Comparison of ENCODE assay signal across 20 cellular contexts in the genomic region with DNA sequence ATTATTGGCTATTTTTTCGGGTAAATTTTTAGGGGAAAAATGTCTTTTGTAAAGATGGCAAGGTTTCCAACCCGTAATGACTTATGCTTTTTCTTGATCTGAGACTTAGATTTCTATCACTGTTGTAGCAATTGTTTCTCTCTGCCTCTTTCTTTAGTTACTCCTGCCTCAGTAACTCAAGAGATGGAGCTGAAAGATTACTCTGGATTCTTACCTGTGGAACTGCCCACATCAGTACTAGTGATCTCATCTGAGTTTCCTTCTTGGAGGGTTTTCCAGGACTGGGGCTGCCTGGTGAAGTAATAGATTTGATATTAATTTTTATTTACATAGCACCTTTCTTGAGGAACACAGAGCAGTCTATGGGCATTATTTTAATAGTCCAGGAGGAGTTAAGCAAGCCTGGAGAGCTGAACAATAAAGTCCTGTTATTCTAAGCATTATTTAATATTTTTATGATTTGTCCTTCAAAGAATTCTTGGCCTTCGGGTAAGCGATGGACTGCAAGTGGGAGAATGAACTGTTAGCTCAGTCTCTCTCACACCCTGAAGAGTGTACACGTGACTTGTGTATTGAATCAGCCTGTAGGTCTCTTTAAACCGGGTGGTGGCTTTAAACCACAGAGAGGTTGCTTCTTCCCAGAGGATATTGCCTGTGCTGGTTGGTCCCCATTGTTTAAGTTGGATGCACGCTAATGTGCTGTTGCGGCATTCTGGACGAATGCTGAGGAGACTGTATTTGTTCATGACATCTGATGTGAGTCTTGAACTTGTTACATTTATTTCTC.
"Had no signal": no experiment of that assay in that cellular context is flagged by ENCODE, and none has a peak within 500 bp of the region (broad histone marks: within the 10 kb centered on the region; RNA-seq: fewer than 3 reads in every experiment).

No MANE protein-coding gene starts in this region.

- H3K27me3 ChIP-seq: breast epithelium had no signal

- H3K4me1 Mint-ChIP-seq: activated CD4-positive, alpha-beta T cell treated with anti-CD3 and anti-CD28 coated beads, Interleukin-2, amount 10 ng/mL, durations not matched to agents 24 days and 14 days; activated naive CD8-positive, alpha-beta T cell treated with anti-CD3 and anti-CD28 coated beads, Interleukin-2, amount 10 ng/mL, durations not matched to agents 7 days and 5 days had no signal

- H3K9me3 ChIP-seq: breast epithelium, lower lobe of right lung, prostate gland had no signal

- H3K36me3 Mint-ChIP-seq: activated naive CD8-positive, alpha-beta T cell treated with anti-CD3 and anti-CD28 coated beads, Interleukin-2, amount 10 ng/mL, durations not matched to agents 7 days and 5 days had no signal

- H3K4me3 ChIP-seq: breast epithelium, lower lobe of right lung, prostate gland had no signal

- H3K9me3 Mint-ChIP-seq: activated CD4-positive, alpha-beta T cell treated with anti-CD3 and anti-CD28 coated beads, Interleukin-2, amount 10 ng/mL, durations not matched to agents 24 days and 14 days; activated CD8-positive, alpha-beta T cell treated with anti-CD3 and anti-CD28 coated beads for 36 hours; activated naive CD8-positive, alpha-beta T cell treated with anti-CD3 and anti-CD28 coated beads, Interleukin-2, amount 10 ng/mL, durations not matched to agents 7 days and 5 days; activated T-cell treated with anti-CD3 and anti-CD28 coated beads, Interleukin-2, amount 50 U/mL, for 24 hours; activated T-helper 2 cell treated with anti-CD3 and anti-CD28 coated beads, Interferon-gamma antibody, Interleukin-2, Interleukin-4, amounts not matched to agents 10 μg/mL and 5 μg/mL and 100 μg/mL, durations not matched to agents 14 hours and 24 hours and 36 hours; dendritic cell treated with granulocyte-macrophage colony-stimulating factor and Interleukin-4, amounts not matched to agents 40 ng/mL and 50 ng/mL, for 4 days; mesothelial cell of epicardium; type B pancreatic cell had no signal

- H3K4me1 ChIP-seq: prostate gland had no signal

- H3K27ac Mint-ChIP-seq: activated CD4-positive, alpha-beta T cell treated with anti-CD3 and anti-CD28 coated beads, Interleukin-2, amount 10 ng/mL, durations not matched to agents 24 days and 14 days; activated CD8-positive, alpha-beta T cell treated with anti-CD3 and anti-CD28 coated beads for 36 hours; activated naive CD8-positive, alpha-beta T cell treated with anti-CD3 and anti-CD28 coated beads, Interleukin-2, amount 10 ng/mL, durations not matched to agents 7 days and 5 days; activated T-cell treated with anti-CD3 and anti-CD28 coated beads, Interleukin-2, amount 50 U/mL, for 24 hours; activated T-helper 2 cell treated with anti-CD3 and anti-CD28 coated beads, Interferon-gamma antibody, Interleukin-2, Interleukin-4, amounts not matched to agents 10 μg/mL and 5 μg/mL and 100 μg/mL, durations not matched to agents 14 hours and 24 hours and 36 hours; dendritic cell treated with granulocyte-macrophage colony-stimulating factor and Interleukin-4, amounts not matched to agents 40 ng/mL and 50 ng/mL, for 4 days; mesothelial cell of epicardium; type B pancreatic cell had no signal

- H3K36me3 ChIP-seq: breast epithelium, lower lobe of right lung, prostate gland had no signal

- H3K27ac ChIP-seq: breast epithelium, lower lobe of right lung, prostate gland had no signal

- H3K27me3 Mint-ChIP-seq: type B pancreatic cell had no signal

- ATAC-seq: activated CD8-positive, alpha-beta T cell treated with anti-CD3 and anti-CD28 coated beads for 36 hours; left colon; lower lobe of right lung; right cardiac atrium; stimulated activated naive CD8-positive, alpha-beta T cell treated with anti-CD3 and anti-CD28 coated beads, Interleukin-15, Interleukin-2, amounts not matched to agents 100 U/mL and 50 U/mL, for 24 hours had no signal

- DNase-seq: activated CD8-positive, alpha-beta T cell treated with anti-CD3 and anti-CD28 coated beads for 36 hours; activated naive CD4-positive, alpha-beta T cell treated with Interleukin-2 at 50 U/mL for 16 hours; activated naive CD8-positive, alpha-beta T cell treated with anti-CD3 and anti-CD28 coated beads, Interleukin-2, amount 10 ng/mL, durations not matched to agents 7 days and 5 days; activated T-cell treated with anti-CD3 and anti-CD28 coated beads, Interleukin-2, amount 50 U/mL, for 24 hours; amygdala; cerebellar nuclear complex; effector memory CD4-positive, alpha-beta T cell; hippocampal formation; left colon; lower lobe of right lung; right cardiac atrium; stimulated activated naive CD8-positive, alpha-beta T cell treated with anti-CD3 and anti-CD28 coated beads, Interleukin-15, Interleukin-2, amounts not matched to agents 100 U/mL and 50 U/mL, for 24 hours; T1000 had no signal

- H3K4me3 Mint-ChIP-seq: activated CD4-positive, alpha-beta T cell treated with anti-CD3 and anti-CD28 coated beads, Interleukin-2, amount 10 ng/mL, durations not matched to agents 24 days and 14 days; activated CD8-positive, alpha-beta T cell treated with anti-CD3 and anti-CD28 coated beads for 36 hours; activated naive CD8-positive, alpha-beta T cell treated with anti-CD3 and anti-CD28 coated beads, Interleukin-2, amount 10 ng/mL, durations not matched to agents 7 days and 5 days; activated T-cell treated with anti-CD3 and anti-CD28 coated beads, Interleukin-2, amount 50 U/mL, for 24 hours; dendritic cell treated with granulocyte-macrophage colony-stimulating factor and Interleukin-4, amounts not matched to agents 40 ng/mL and 50 ng/mL, for 4 days; mesothelial cell of epicardium; type B pancreatic cell had no signal
